8 cellular contexts compared by ENCODE assay signal in the genomic region with DNA sequence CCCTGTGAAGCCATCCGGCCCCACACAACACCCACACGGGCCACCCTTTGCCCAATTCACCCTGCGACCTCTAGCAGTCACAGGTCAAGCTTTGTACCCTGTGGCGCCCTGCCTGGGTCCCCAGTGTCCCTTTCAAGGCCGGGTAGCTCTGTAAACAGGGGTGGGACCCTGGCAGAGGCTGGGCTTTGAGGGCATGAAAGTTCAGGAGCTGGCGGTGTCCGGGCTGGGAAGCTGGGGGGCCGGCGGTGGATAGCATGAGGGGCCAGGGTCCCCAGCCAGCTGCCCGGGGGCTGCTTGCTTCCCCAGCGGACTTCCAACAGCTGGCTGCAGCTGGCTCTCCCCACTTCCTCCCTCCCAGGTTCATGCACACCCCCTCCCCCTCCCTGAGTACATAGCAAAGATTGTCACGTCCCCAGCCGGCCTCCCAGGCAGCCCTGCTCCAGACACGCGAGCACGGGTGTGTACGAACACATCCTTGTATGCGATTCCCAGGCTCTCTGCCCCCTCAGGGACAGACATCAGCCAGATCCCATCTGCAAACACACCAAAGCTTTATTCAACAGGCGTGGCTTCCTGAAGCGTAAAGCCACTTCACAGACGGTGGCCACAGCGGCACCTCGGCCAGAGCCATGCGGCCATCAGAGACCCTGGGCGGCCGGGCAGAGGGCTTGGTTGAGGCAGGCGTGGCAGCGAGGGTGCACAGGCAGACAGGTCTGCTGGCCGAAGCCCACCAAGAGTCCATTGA. TPM values are rescaled to one million over a fixed set of nuclear protein-coding genes. Genes with fewer than 3 reads are reported as not detected.
DNase-seq lines count a peak whose midpoint lies in the region; TF ChIP-seq lines count a peak whose summit lies in the region.

No MANE protein-coding gene starts in this region.

- CTCF ChIA-PET in Calu3 (lab: Charles Lee), result interaction anchor here (0.6 kb wide), 1 partner anchor 337 kb away, joined by 3 read pairs; no protein-coding TSS in a partner anchor

- H3K4me3 ChIP-seq in adrenal gland (no peak overlapping the region), right atrium auricular region (peak overlapping the region in 1 of 2 donors; percentile 50), smooth muscle cell (no peak overlapping the region)

- H2AFZ ChIP-seq in smooth muscle cell (ENCODE audit: low read depth), result no peak overlapping the region

- peak overlapping the region; percentile 73 for H3K4me2 ChIP-seq in smooth muscle cell

- H3F3A ChIP-seq in smooth muscle cell (ENCODE audit: low read depth), result no peaks in the 10 kb centered on the region

- no TSS peak for BruUV-seq in Calu3 (replicated peaks; lab: Mats Ljungman, UMichigan)

- H3K79me2 ChIP-seq in smooth muscle cell (ENCODE audit: low read depth), result no peaks in the 10 kb centered on the region

- TF ChIP-seq POLR2A in adrenal gland (IDR thresholded peaks at IDR 0.05), result no peak

- DNase-seq in HCEC 1CT, result peak; percentile 89
- DNase-seq in adrenal gland, result peak in 6 of 7 donors; percentile 40 to 84 (median 64)
- peak; percentile 90 for DNase-seq in right atrium auricular region (ENCODE audit: low spot score)
- peak; percentile 68 for DNase-seq in smooth muscle cell (lab: John Stamatoyannopoulos, UW; ENCODE audit: unreplicated experiment)
- DNase-seq in NCI-H1436 treated with DMSO at 0.1 percent for 48 hours (lab: John Stamatoyannopoulos, UW), result no peak
- no peak for DNase-seq in stimulated activated CD4-positive, alpha-beta T cell treated with anti-CD3 and anti-CD28 coated beads, Interleukin-4, amount 100 ng/mL, for 24 hours
- no peak for DNase-seq in Calu3
- DNase-seq in NCI-H2171 (lab: John Stamatoyannopoulos, UW), result no peak

- peaks cover 23% of the 10 kb centered on the region for H3K4me1 Mint-ChIP-seq in Calu3 (ENCODE audit: low read depth, unreplicated experiment)

- H3K4me1 ChIP-seq in adrenal gland (replicated peaks in 1 of 2) (peaks cover 0 to 48% of the 10 kb centered on the region in 2 donors), right atrium auricular region (peaks cover 0 to 98% of the 10 kb centered on the region in 2 donors), smooth muscle cell (ENCODE audit: low read depth) (peaks cover 16% of the 10 kb centered on the region)

- no peaks in the 10 kb centered on the region for H3K27me3 ChIP-seq in adrenal gland
- H3K27me3 ChIP-seq in right atrium auricular region, result no peaks in the 10 kb centered on the region
- H3K27me3 ChIP-seq in smooth muscle cell (ENCODE audit: low read depth), result no peaks in the 10 kb centered on the region

- no peak overlapping the region for H3K27ac Mint-ChIP-seq in Calu3 (ENCODE audit: unreplicated experiment)

- H3K36me3 ChIP-seq in adrenal gland (replicated peaks in 1 of 2) (no peaks in the 10 kb centered on the region), right atrium auricular region (peaks cover 40% of the 10 kb centered on the region), smooth muscle cell (ENCODE audit: low read depth) (no peaks in the 10 kb centered on the region)

- H3K9me3 Mint-ChIP-seq in Calu3 (ENCODE audit: low read depth, unreplicated experiment), result no peaks in the 10 kb centered on the region

- no peaks in the 10 kb centered on the region for H4K20me1 ChIP-seq in smooth muscle cell (ENCODE audit: low read depth)

- no peaks in the 10 kb centered on the region for H3K27me3 Mint-ChIP-seq in Calu3 (ENCODE audit: unreplicated experiment)

- H3K4me3 Mint-ChIP-seq in Calu3 (ENCODE audit: low read depth, unreplicated experiment), result no peak overlapping the region

- intact Hi-C loops in adrenal gland (cut with DNase I), result no loop called here
- intact Hi-C loops in Calu3 (cut with micrococcal nuclease; ENCODE audit: unreplicated experiment), result no loop called here

- TF ChIP-seq CTCF in adrenal gland (IDR thresholded peaks at IDR 0.05), result no peak
- no peak for TF ChIP-seq CTCF in right atrium auricular region (IDR thresholded peaks at IDR 0.05)
- no peak for TF ChIP-seq CTCF in smooth muscle cell (IDR thresholded peaks at IDR 0.05; ENCODE audit: borderline replicate concordance, insufficient read depth, poor library complexity, severe bottlenecking)
- no peak for TF ChIP-seq CTCF in Calu3 (IDR thresholded peaks at IDR 0.05; ENCODE audit: unreplicated experiment)

- peaks cover 40% of the 10 kb centered on the region for H3K36me3 Mint-ChIP-seq in Calu3 (ENCODE audit: insufficient read depth, unreplicated experiment)

- peak overlapping the region; percentile 70 for H3K9ac ChIP-seq in smooth muscle cell (ENCODE audit: low read depth)

- 57 to 66% (median 59%) methylated on average over 19 to 29 of the region's 29 CpGs for WGBS in adrenal gland, 4 donors
- 37% methylated on average over 27 of the region's 29 CpGs for WGBS in smooth muscle cell (ENCODE audit: low lambda C conversion rate)

- H3K27ac ChIP-seq in adrenal gland, result peak overlapping the region in 3 of 5 donors; percentile 40 to 90 (median 78)
- peak overlapping the region; percentile 77 to 85 for H3K27ac ChIP-seq in right atrium auricular region
- H3K27ac ChIP-seq in smooth muscle cell (ENCODE audit: low read depth), result peak overlapping the region; percentile 90

- H3K9me3 ChIP-seq in adrenal gland (replicated peaks in 1 of 3), result no peaks in the 10 kb centered on the region
- H3K9me3 ChIP-seq in right atrium auricular region, result no peaks in the 10 kb centered on the region
- H3K9me3 ChIP-seq in smooth muscle cell (replicated peaks; ENCODE audit: low read depth), result no peaks in the 10 kb centered on the region

RNA-seq across cellular contexts. Expression of a gene that starts 8.2 kb away (rescaled TPM):
- total RNA-seq in adrenal gland (10 to 100 TPM in 6 of 8 donors, 1 to 10 TPM in 2; 7.9 to 29.3 (median 14.4) TPM), right atrium auricular region (10 to 100 TPM; 10.3 to 17.7 TPM), smooth muscle cell (14.6 and 23.8 TPM in 2 replicates), Calu3 (2022) (32.8 and 33.8 TPM in 2 replicates)
- polyA plus RNA-seq in adrenal gland (10 to 100 TPM in 2 of 3 donors, 1 to 10 TPM in 1; 1.5 to 36.6 (median 34.3) TPM), smooth muscle cell (36.5 and 39.3 TPM in 2 replicates)

RNA-seq across cellular contexts. Expression of a gene that starts 8.3 kb away (rescaled TPM):
- total RNA-seq in adrenal gland, result 100 to 1,000 TPM in 2 of 8 donors, 10 to 100 TPM in 6; 44.7 to 148 (median 92.6) TPM
- polyA plus RNA-seq in adrenal gland, result 100 to 1,000 TPM in 2 of 3 donors, 10 to 100 TPM in 1; 56.9 to 333 (median 105) TPM
- total RNA-seq in right atrium auricular region, result 10 to 100 TPM; 42.4 to 43.2 TPM
- total RNA-seq in smooth muscle cell, result 29.7 and 64.5 TPM in 2 replicates
- polyA plus RNA-seq in smooth muscle cell, result 74.7 and 110 TPM in 2 replicates
- 170 and 194 TPM in 2 replicates for total RNA-seq in Calu3 (2022)

RNA-seq across cellular contexts. Expression of a gene that starts 12.8 kb away (rescaled TPM):
- 100 to 1,000 TPM in 2 of 8 donors, 10 to 100 TPM in 6; 49.2 to 155 (median 67.7) TPM for total RNA-seq in adrenal gland
- polyA plus RNA-seq in adrenal gland, result 100 to 1,000 TPM in 2 of 3 donors, 10 to 100 TPM in 1; 12.5 to 263 (median 147) TPM
- total RNA-seq in right atrium auricular region, result 100 to 1,000 TPM; 187 to 213 TPM
- total RNA-seq in smooth muscle cell, result 14.4 and 21.8 TPM in 2 replicates
- 40.2 and 56.8 TPM in 2 replicates for polyA plus RNA-seq in smooth muscle cell
- 15.7 and 22.0 TPM in 2 replicates for total RNA-seq in Calu3 (2022)

RNA-seq across cellular contexts. Expression of a gene that starts 19.9 kb away (rescaled TPM):
- total RNA-seq in adrenal gland (1 to 10 TPM in 2 of 8 donors, under 1 TPM in 1, not detected in 5; 0.50 to 3.9 (median 1.0) TPM), right atrium auricular region (not detected), smooth muscle cell (13.1 and 30.9 TPM in 2 replicates), Calu3 (2022) (1.5 and 4.2 TPM in 2 replicates)
- polyA plus RNA-seq in adrenal gland (1 to 10 TPM in 1 of 3 donors, under 1 TPM in 1, not detected in 1; 0.88 to 1.3 TPM), smooth muscle cell (185 and 193 TPM in 2 replicates)

RNA-seq across cellular contexts. Expression of a gene that starts 29.8 kb away (rescaled TPM):
- total RNA-seq in adrenal gland, result 10 to 100 TPM; 17.3 to 36.6 (median 29.0) TPM
- 10 to 100 TPM in 2 of 3 donors, 1 to 10 TPM in 1; 8.3 to 51.5 (median 37.9) TPM for polyA plus RNA-seq in adrenal gland
- total RNA-seq in right atrium auricular region, result 10 to 100 TPM; 11.4 to 19.9 TPM
- total RNA-seq in smooth muscle cell, result 23.2 and 27.2 TPM in 2 replicates
- 27.9 and 32.7 TPM in 2 replicates for polyA plus RNA-seq in smooth muscle cell
- 72.4 and 73.1 TPM in 2 replicates for total RNA-seq in Calu3 (2022)

Comparison
In these comparisons a context has a peak if more than half of its experiments do, and no peak if none do; other contexts are left out.
1. DNase-seq: peak in HCEC 1CT (single experiment), adrenal gland (6 of 7), right atrium auricular region (single experiment) and smooth muscle cell (single experiment); none in NCI-H1436 treated with DMSO at 0.1 percent for 48 hours (single experiment), stimulated activated CD4-positive, alpha-beta T cell treated with anti-CD3 and anti-CD28 coated beads, Interleukin-4, amount 100 ng/mL, for 24 hours (single experiment), Calu3 (single experiment) and NCI-H2171 (single experiment).
2. Peak in every context shown above with its lines, with median percentiles within 50 percentile points of each other: H3K27ac ChIP-seq.